ENCODE assay signal across 20 cellular contexts in the genomic region with DNA sequence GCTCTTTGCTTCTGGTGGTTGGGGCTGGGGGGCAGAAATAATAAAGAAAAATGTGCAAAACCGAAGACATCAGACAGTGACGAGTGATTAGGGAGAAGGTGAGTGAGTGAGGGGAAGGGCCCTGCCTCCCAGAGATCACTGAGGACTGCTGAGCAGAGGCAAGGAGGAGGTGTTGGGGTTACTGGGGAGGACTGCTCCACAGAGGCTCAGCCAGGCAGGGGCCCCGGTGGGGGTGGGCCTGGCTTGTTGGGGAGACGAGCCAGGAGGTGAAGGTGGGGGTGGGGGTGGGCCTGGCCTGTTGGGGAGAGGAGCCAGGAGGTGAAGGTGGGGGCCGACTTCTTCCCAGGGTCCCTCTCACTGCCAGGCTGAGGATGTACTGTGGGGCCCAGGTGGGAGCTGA. TPM values are rescaled to one million over a fixed set of nuclear protein-coding genes. Genes with fewer than 3 reads are reported as not detected.
DNase-seq lines count a peak whose midpoint lies in the region; ATAC-seq and TF ChIP-seq lines count a peak whose summit lies in the region.
"Had no signal": no experiment of that assay in that cellular context is flagged by ENCODE, and none has a peak within 500 bp of the region (broad histone marks: within the 10 kb centered on the region; RNA-seq: fewer than 3 reads in every experiment).

No MANE protein-coding gene starts in this region.

- H3K27me3 ChIP-seq in CD4-positive, CD25-positive, alpha-beta regulatory T cell (ENCODE audit: control insufficient read depth, insufficient read depth, low read length): peaks cover 7% of the 10 kb centered on the region
- H3K27me3 ChIP-seq in Caco-2 (replicated peaks; ENCODE audit: control insufficient read depth, insufficient read depth, low read length) (no peaks in the 10 kb centered on the region), neural progenitor cell (peaks cover 43% of the 10 kb centered on the region), adrenal gland (no peaks in the 10 kb centered on the region)
- H3K27me3 ChIP-seq: BE2C had no signal

- intact Hi-C loops in Caco-2 (cut with micrococcal nuclease; ENCODE audit: unreplicated experiment) (no loop called here), adrenal gland (cut with DNase I) (no loop called here)
- intact Hi-C loops in activated T-helper 2 cell treated with anti-CD3 and anti-CD28 coated beads, Interferon-gamma antibody, Interleukin-2, Interleukin-4, amounts not matched to agents 10 μg/mL and 5 μg/mL and 100 μg/mL, durations not matched to agents 14 hours and 24 hours and 36 hours (cut with micrococcal nuclease): no loop called here

- ATAC-seq in CD4-positive, CD25-positive, alpha-beta regulatory T cell (ENCODE audit: low read depth in 2 of 2): no peak
- ATAC-seq in omental fat pad (ENCODE audit: low FRiP score): no peak

- no peak for DNase-seq in CD4-positive, CD25-positive, alpha-beta regulatory T cell
- DNase-seq in Caco-2 (no peak), neural progenitor cell (ENCODE audit: low spot score) (no peak), adrenal gland (no peak), glutamatergic neuron (no peak), omental fat pad (ENCODE audit: low spot score) (no peak), D341Med (ENCODE audit: low spot score) (no peak)
- DNase-seq in activated T-helper 2 cell treated with anti-CD3 and anti-CD28 coated beads, Interferon-gamma antibody, Interleukin-2, Interleukin-4, amounts not matched to agents 10 μg/mL and 5 μg/mL and 100 μg/mL, durations not matched to agents 14 hours and 24 hours and 36 hours (ENCODE audit: low spot score): no peak
- DNase-seq: BE2C, DMS153, EL, H7, Kasumi-1, MM.1S, NCI-H1092 treated with DMSO at 0.1 percent for 48 hours, NCI-H2081 treated with DMSO at 0.1 percent for 48 hours, NCI-H2227 treated with DMSO at 0.1 percent for 48 hours, NCI-H524, SHP77, SK-N-SH had no signal

- BruUV-seq in Caco-2 (replicated peaks; lab: Mats Ljungman, UMichigan): no TSS peak

- no peaks in the 10 kb centered on the region for H3K36me3 ChIP-seq in CD4-positive, CD25-positive, alpha-beta regulatory T cell (ENCODE audit: control insufficient read depth, insufficient read depth, low read length)
- H3K36me3 ChIP-seq in Caco-2 (ENCODE audit: control insufficient read depth, insufficient read depth, low read length) (0 out of 2 replicates have a peak, but pooled peaks cover 1% of the 10 kb centered on the region), neural progenitor cell (no peaks in the 10 kb centered on the region), adrenal gland (replicated peaks in 1 of 2) (no peaks in the 10 kb centered on the region)
- H3K36me3 ChIP-seq: BE2C had no signal

- peak overlapping the region in 3 of 4 donors; percentile 29 to 83 (median 78) for H3K4me3 Mint-ChIP-seq in CD4-positive, CD25-positive, alpha-beta regulatory T cell
- H3K4me3 Mint-ChIP-seq in Caco-2 (ENCODE audit: unreplicated experiment) (peak overlapping the region; percentile 50), neural progenitor cell (peak overlapping the region; percentile 69), glutamatergic neuron (ENCODE audit: unreplicated experiment) (no peak overlapping the region)
- H3K4me3 Mint-ChIP-seq in activated T-helper 2 cell treated with anti-CD3 and anti-CD28 coated beads, Interferon-gamma antibody, Interleukin-2, Interleukin-4, amounts not matched to agents 10 μg/mL and 5 μg/mL and 100 μg/mL, durations not matched to agents 14 hours and 24 hours and 36 hours (ENCODE audit: low read depth): peak overlapping the region; percentile 18

- no peak overlapping the region for H3K9ac ChIP-seq in neural progenitor cell
- H3K9ac ChIP-seq: SK-N-SH had no signal

- TF ChIP-seq POLR2A in adrenal gland (IDR thresholded peaks at IDR 0.05): no peak

- 68 to 81% (median 75%) methylated on average over 3 to 5 of the region's 5 CpGs for WGBS in adrenal gland, 4 donors

- H4K20me1 ChIP-seq in neural progenitor cell (ENCODE audit: low read depth): peaks cover 21% of the 10 kb centered on the region

- no peaks in the 10 kb centered on the region for H3K9me3 Mint-ChIP-seq in CD4-positive, CD25-positive, alpha-beta regulatory T cell
- H3K9me3 Mint-ChIP-seq in Caco-2 (ENCODE audit: unreplicated experiment) (no peaks in the 10 kb centered on the region), neural progenitor cell (no peaks in the 10 kb centered on the region), glutamatergic neuron (ENCODE audit: unreplicated experiment) (peaks cover 15% of the 10 kb centered on the region)
- H3K9me3 Mint-ChIP-seq in activated T-helper 2 cell treated with anti-CD3 and anti-CD28 coated beads, Interferon-gamma antibody, Interleukin-2, Interleukin-4, amounts not matched to agents 10 μg/mL and 5 μg/mL and 100 μg/mL, durations not matched to agents 14 hours and 24 hours and 36 hours: no peaks in the 10 kb centered on the region

- TF ChIP-seq CTCF in Caco-2 (IDR thresholded peaks at IDR 0.05; ENCODE audit: insufficient read depth in 1 of 2, low read depth in 1 of 2, low read length in 1 of 2, severe bottlenecking in 1 of 2, unreplicated experiment in 1 of 2): no peak
- TF ChIP-seq CTCF in neural progenitor cell (IDR thresholded peaks at IDR 0.05): no peak
- TF ChIP-seq CTCF in adrenal gland (IDR thresholded peaks at IDR 0.05): no peak
- TF ChIP-seq CTCF in glutamatergic neuron (IDR thresholded peaks at IDR 0.05; ENCODE audit: partially characterized antibody, unreplicated experiment): no peak
- no peak for TF ChIP-seq CTCF in omental fat pad (IDR thresholded peaks at IDR 0.05)

- H3K27ac Mint-ChIP-seq in CD4-positive, CD25-positive, alpha-beta regulatory T cell: no peak overlapping the region
- H3K27ac Mint-ChIP-seq in Caco-2 (ENCODE audit: unreplicated experiment) (no peak overlapping the region), neural progenitor cell (no peak overlapping the region), glutamatergic neuron (ENCODE audit: unreplicated experiment) (no peak overlapping the region)
- H3K27ac Mint-ChIP-seq in activated T-helper 2 cell treated with anti-CD3 and anti-CD28 coated beads, Interferon-gamma antibody, Interleukin-2, Interleukin-4, amounts not matched to agents 10 μg/mL and 5 μg/mL and 100 μg/mL, durations not matched to agents 14 hours and 24 hours and 36 hours: no peak overlapping the region

- H3K27ac ChIP-seq in CD4-positive, CD25-positive, alpha-beta regulatory T cell (ENCODE audit: insufficient read depth, low read length, poor library complexity, severe bottlenecking): no peak overlapping the region
- H3K27ac ChIP-seq in neural progenitor cell (no peak overlapping the region), adrenal gland (no peak overlapping the region)

- H3K27me3 Mint-ChIP-seq in CD4-positive, CD25-positive, alpha-beta regulatory T cell: peaks cover 47% of the 10 kb centered on the region
- peaks cover 6% of the 10 kb centered on the region for H3K27me3 Mint-ChIP-seq in Caco-2 (ENCODE audit: insufficient read depth, unreplicated experiment)
- peaks cover 35% of the 10 kb centered on the region for H3K27me3 Mint-ChIP-seq in activated T-helper 2 cell treated with anti-CD3 and anti-CD28 coated beads, Interferon-gamma antibody, Interleukin-2, Interleukin-4, amounts not matched to agents 10 μg/mL and 5 μg/mL and 100 μg/mL, durations not matched to agents 14 hours and 24 hours and 36 hours (ENCODE audit: low read depth)
- peaks cover 19% of the 10 kb centered on the region for H3K27me3 Mint-ChIP-seq in neural progenitor cell (ENCODE audit: insufficient read depth, low read depth)
- H3K27me3 Mint-ChIP-seq in glutamatergic neuron (ENCODE audit: unreplicated experiment): peaks cover 18% of the 10 kb centered on the region

- H3F3A ChIP-seq in neural progenitor cell (ENCODE audit: low read depth): peaks cover 16% of the 10 kb centered on the region

- H3K36me3 Mint-ChIP-seq in CD4-positive, CD25-positive, alpha-beta regulatory T cell: peaks cover 5% of the 10 kb centered on the region
- peaks cover 7% of the 10 kb centered on the region for H3K36me3 Mint-ChIP-seq in Caco-2 (ENCODE audit: insufficient read depth, unreplicated experiment)
- H3K36me3 Mint-ChIP-seq in activated T-helper 2 cell treated with anti-CD3 and anti-CD28 coated beads, Interferon-gamma antibody, Interleukin-2, Interleukin-4, amounts not matched to agents 10 μg/mL and 5 μg/mL and 100 μg/mL, durations not matched to agents 14 hours and 24 hours and 36 hours (ENCODE audit: low read depth): no peaks in the 10 kb centered on the region
- no peaks in the 10 kb centered on the region for H3K36me3 Mint-ChIP-seq in neural progenitor cell
- H3K36me3 Mint-ChIP-seq in glutamatergic neuron (ENCODE audit: unreplicated experiment): peaks cover 10% of the 10 kb centered on the region

- no peaks in the 10 kb centered on the region for H3K9me3 ChIP-seq in CD4-positive, CD25-positive, alpha-beta regulatory T cell (ENCODE audit: control insufficient read depth in 2 of 2, low read length in 2 of 2)
- H3K9me3 ChIP-seq in Caco-2 (no peaks in the 10 kb centered on the region), neural progenitor cell (ENCODE audit: low read depth) (no peaks in the 10 kb centered on the region), adrenal gland (replicated peaks in 1 of 3) (no peaks in the 10 kb centered on the region)
- H3K9me3 ChIP-seq: BE2C, SK-N-SH had no signal

- peaks cover 0 to 15% (median under 1%) of the 10 kb centered on the region in 4 donors for H3K4me1 Mint-ChIP-seq in CD4-positive, CD25-positive, alpha-beta regulatory T cell
- H3K4me1 Mint-ChIP-seq in Caco-2 (ENCODE audit: low read depth, unreplicated experiment) (no peaks in the 10 kb centered on the region), neural progenitor cell (peaks cover 10% of the 10 kb centered on the region), glutamatergic neuron (ENCODE audit: low read depth, unreplicated experiment) (peaks cover 2% of the 10 kb centered on the region)
- H3K4me1 Mint-ChIP-seq in activated T-helper 2 cell treated with anti-CD3 and anti-CD28 coated beads, Interferon-gamma antibody, Interleukin-2, Interleukin-4, amounts not matched to agents 10 μg/mL and 5 μg/mL and 100 μg/mL, durations not matched to agents 14 hours and 24 hours and 36 hours (ENCODE audit: low read depth): peaks cover 4% of the 10 kb centered on the region

- H3K4me2 ChIP-seq in neural progenitor cell: no peak overlapping the region
- H3K4me2 ChIP-seq: SK-N-SH had no signal

- H2AFZ ChIP-seq in neural progenitor cell (replicated peaks): no peak overlapping the region

- peaks cover 18% of the 10 kb centered on the region for H3K4me1 ChIP-seq in CD4-positive, CD25-positive, alpha-beta regulatory T cell (ENCODE audit: control insufficient read depth, insufficient read depth, low read length, poor library complexity, severe bottlenecking)
- peaks cover 8% of the 10 kb centered on the region; the same call in 1 of the 2 replicates for H3K4me1 ChIP-seq in Caco-2
- H3K4me1 ChIP-seq in neural progenitor cell: peaks cover 5% of the 10 kb centered on the region
- H3K4me1 ChIP-seq in adrenal gland (replicated peaks in 1 of 2): peaks cover 0 to 14% of the 10 kb centered on the region in 2 donors
- H3K4me1 ChIP-seq: BE2C had no signal

- CTCF ChIA-PET in Caco-2 (lab: Charles Lee): no interaction called here

- H3K79me2 ChIP-seq in neural progenitor cell (ENCODE audit: low read depth): peaks cover 4% of the 10 kb centered on the region

- POLR2A ChIA-PET in Caco-2 (lab: Charles Lee): no interaction called here

- no peak overlapping the region for H3K4me3 ChIP-seq in CD4-positive, CD25-positive, alpha-beta regulatory T cell (ENCODE audit: low read depth, low read length)
- no peak overlapping the region for H3K4me3 ChIP-seq in Caco-2 (ENCODE audit: low read depth, low read length)
- no peak overlapping the region for H3K4me3 ChIP-seq in neural progenitor cell
- no peak overlapping the region for H3K4me3 ChIP-seq in adrenal gland

RNA-seq across cellular contexts. Expression of a gene that starts 2.0 kb away (rescaled TPM):
- 28.9 TPM for total RNA-seq in CD4-positive, CD25-positive, alpha-beta regulatory T cell
- 10 to 100 TPM; 22.7 to 51.6 (median 28.2) TPM for polyA plus RNA-seq in CD4-positive, CD25-positive, alpha-beta regulatory T cell
- total RNA-seq in Caco-2 (2022) (132 and 145 TPM in 2 replicates), neural progenitor cell (ENCODE audit: low replicate concordance) (55.1 and 101 TPM in 2 replicates), adrenal gland (10 to 100 TPM; 44.2 to 95.0 (median 62.7) TPM), glutamatergic neuron (ENCODE audit: unreplicated experiment) (96.0 TPM), omental fat pad (10 to 100 TPM; 57.2 to 94.4 (median 80.6) TPM)
- total RNA-seq in activated T-helper 2 cell treated with anti-CD3 and anti-CD28 coated beads, Interferon-gamma antibody, Interleukin-2, Interleukin-4, amounts not matched to agents 10 μg/mL and 5 μg/mL and 100 μg/mL, durations not matched to agents 14 hours and 24 hours and 36 hours: 31.5 and 42.3 TPM in 2 replicates
- polyA plus RNA-seq in adrenal gland: 10 to 100 TPM; 21.4 to 89.1 (median 89.0) TPM

RNA-seq across cellular contexts. Expression of a gene that starts 23.4 kb away (rescaled TPM):
- 1.8 TPM for total RNA-seq in CD4-positive, CD25-positive, alpha-beta regulatory T cell
- under 1 TPM in 1 of 4 donors, not detected in 3; 0.22 TPM for polyA plus RNA-seq in CD4-positive, CD25-positive, alpha-beta regulatory T cell
- total RNA-seq in Caco-2 (2022): 31.3 and 37.5 TPM in 2 replicates
- 2.9 and 3.7 TPM in 2 replicates for total RNA-seq in activated T-helper 2 cell treated with anti-CD3 and anti-CD28 coated beads, Interferon-gamma antibody, Interleukin-2, Interleukin-4, amounts not matched to agents 10 μg/mL and 5 μg/mL and 100 μg/mL, durations not matched to agents 14 hours and 24 hours and 36 hours
- 41.4 and 107 TPM in 2 replicates for total RNA-seq in neural progenitor cell (ENCODE audit: low replicate concordance)
- total RNA-seq in adrenal gland: 10 to 100 TPM in 7 of 8 donors, 1 to 10 TPM in 1; 6.4 to 63.8 (median 18.2) TPM
- polyA plus RNA-seq in adrenal gland: 10 to 100 TPM; 12.5 to 13.2 (median 12.9) TPM
- 3,960 TPM for total RNA-seq in glutamatergic neuron (ENCODE audit: unreplicated experiment)
- total RNA-seq in omental fat pad: 10 to 100 TPM in 2 of 4 donors, 1 to 10 TPM in 2; 2.8 to 34.9 (median 10.5) TPM

RNA-seq across cellular contexts. Expression of a gene that starts 27.9 kb away (rescaled TPM):
- total RNA-seq in CD4-positive, CD25-positive, alpha-beta regulatory T cell: 14.9 TPM
- polyA plus RNA-seq in CD4-positive, CD25-positive, alpha-beta regulatory T cell: under 1 TPM in 3 of 4 donors, not detected in 1; 0.08 to 0.38 (median 0.18) TPM
- total RNA-seq in Caco-2 (2022) (5.6 and 6.5 TPM in 2 replicates), neural progenitor cell (ENCODE audit: low replicate concordance) (1.7 and 5.5 TPM in 2 replicates), adrenal gland (1 to 10 TPM in 7 of 8 donors, under 1 TPM in 1; 0.72 to 8.2 (median 5.7) TPM), glutamatergic neuron (ENCODE audit: unreplicated experiment) (12.8 TPM), omental fat pad (1 to 10 TPM; 2.5 to 7.4 (median 6.0) TPM)
- 5.8 and 6.2 TPM in 2 replicates for total RNA-seq in activated T-helper 2 cell treated with anti-CD3 and anti-CD28 coated beads, Interferon-gamma antibody, Interleukin-2, Interleukin-4, amounts not matched to agents 10 μg/mL and 5 μg/mL and 100 μg/mL, durations not matched to agents 14 hours and 24 hours and 36 hours
- polyA plus RNA-seq in adrenal gland: 10 to 100 TPM in 2 of 3 donors, under 1 TPM in 1; 0.55 to 20.4 (median 10.0) TPM

Comparison
In these comparisons a context has a peak if more than half of its experiments do, and no peak if none do; other contexts are left out.
1. RNA of a gene that starts 23.4 kb away (total RNA-seq): 3,960 TPM in glutamatergic neuron (single experiment); 41.4 to 107 TPM in neural progenitor cell, 31.3 to 37.5 TPM in Caco-2, 6.4 to 63.8 TPM in adrenal gland, 2.8 to 34.9 TPM in omental fat pad, 2.9 to 3.7 TPM in activated T-helper 2 cell treated with anti-CD3 and anti-CD28 coated beads, Interferon-gamma antibody, Interleukin-2, Interleukin-4, amounts not matched to agents 10 μg/mL and 5 μg/mL and 100 μg/mL, durations not matched to agents 14 hours and 24 hours and 36 hours and 1.8 TPM in CD4-positive, CD25-positive, alpha-beta regulatory T cell (single experiment); every median in the first group is over 10 times any median in the second.